Comparison of ENCODE assay signal across 11 cellular contexts in genomic region chr3:188697127-188697526, GRCh38.
DNase-seq lines count a peak whose midpoint lies in the region; ATAC-seq and TF ChIP-seq lines count a peak whose summit lies in the region.
"Had no signal": no experiment of that assay in that cellular context is flagged by ENCODE, and none has a peak within 500 bp of the region (broad histone marks: within the 10 kb centered on the region; RNA-seq: fewer than 3 reads in every experiment).

No MANE protein-coding gene starts in this region.

- TF ChIP-seq RAD21 in SK-N-SH (IDR thresholded peaks at IDR 0.05; ENCODE audit: low read length), result no peak

- no peak overlapping the region for H3K9ac ChIP-seq in SK-N-SH

- no peaks in the 10 kb centered on the region for H3K9me2 ChIP-seq in SK-N-SH

- H3K27ac ChIP-seq in SK-N-SH (ENCODE audit: low read depth in 2 of 2, low read length in 1 of 2), result no peak overlapping the region
- H3K27ac ChIP-seq: VCaP had no signal

- 64% methylated on average over 7 of the region's 7 CpGs for WGBS in SK-N-SH (ENCODE audit: low lambda C conversion rate)

- no peak overlapping the region for H3K4me3 ChIP-seq in SK-N-SH (ENCODE audit: low read depth in 2 of 2, low read length in 1 of 2)

- ATAC-seq in GM18867 (IDR thresholded peaks at IDR 0.05; ENCODE audit: unreplicated experiment) (peak; percentile 95), GM21367 (IDR thresholded peaks at IDR 0.05; ENCODE audit: unreplicated experiment) (peak; percentile 82), HG03175 (IDR thresholded peaks at IDR 0.05; ENCODE audit: unreplicated experiment) (peak; percentile 90)

- no peak for TF ChIP-seq EP300 in SK-N-SH (IDR thresholded peaks at IDR 0.05; ENCODE audit: borderline replicate concordance in 1 of 2, low read depth in 1 of 2, low read length in 1 of 2)

- H3K79me2 ChIP-seq in SK-N-SH (ENCODE audit: insufficient read depth), result peaks cover 24% of the 10 kb centered on the region; the same call in 1 of the 2 replicates

- no peaks in the 10 kb centered on the region for H3K4me1 ChIP-seq in SK-N-SH (ENCODE audit: control insufficient read depth in 1 of 2, insufficient read depth in 2 of 2, low read depth in 1 of 2, low read length in 1 of 2)

- POLR2A ChIA-PET in SK-N-SH (lab: Yijun Ruan, JAX), result no interaction called here

- no peaks in the 10 kb centered on the region for H3K36me3 ChIP-seq in SK-N-SH (replicated peaks in 1 of 2; ENCODE audit: control insufficient read depth in 1 of 2, insufficient read depth in 2 of 2, low read length in 1 of 2)

- DNase-seq in germinal center (ENCODE audit: low spot score) (peak; percentile 66), SK-N-SH (no peak), dedifferentiated amniotic fluid mesenchymal stem cell (ENCODE audit: extremely low spot score) (no peak), GM20000 (ENCODE audit: low spot score) (no peak)
- DNase-seq in NK-92 treated with Interleukin-12 subunit alpha and Interleukin-12 subunit beta, amount 100 ng/mL, for 24 hours (lab: John Stamatoyannopoulos, UW), result no peak
- DNase-seq: hypothalamus, NCI-H510A had no signal

- H4K20me1 ChIP-seq in SK-N-SH (ENCODE audit: insufficient read depth), result no peaks in the 10 kb centered on the region

- H2AFZ ChIP-seq in SK-N-SH (ENCODE audit: low read depth), result no peak overlapping the region

- no peak for TF ChIP-seq CTCF in SK-N-SH (IDR thresholded peaks at IDR 0.05)
- TF ChIP-seq CTCF in GM20000 (IDR thresholded peaks at IDR 0.05; ENCODE audit: extremely low read depth, missing control alignments), result no peak

- CTCF ChIA-PET in SK-N-SH (lab: Yijun Ruan, JAX), result no interaction called here

- no peaks in the 10 kb centered on the region for H3K9me3 ChIP-seq in SK-N-SH

- no peaks in the 10 kb centered on the region for H3F3A ChIP-seq in SK-N-SH (replicated peaks; ENCODE audit: insufficient read depth)

- no peaks in the 10 kb centered on the region for H3K27me3 ChIP-seq in SK-N-SH (ENCODE audit: insufficient read depth)

- H3K4me2 ChIP-seq in SK-N-SH, result no peak overlapping the region

TF ChIP-seq in SK-N-SH, 30 proteins besides CTCF, POLR2A, EP300 and RAD21:
- TF ChIP-seq MXI1 (IDR thresholded peaks at IDR 0.05; ENCODE audit: low read depth, low read length), result no peak
